ENCODE assay signal across 8 cellular contexts in the genomic region with DNA sequence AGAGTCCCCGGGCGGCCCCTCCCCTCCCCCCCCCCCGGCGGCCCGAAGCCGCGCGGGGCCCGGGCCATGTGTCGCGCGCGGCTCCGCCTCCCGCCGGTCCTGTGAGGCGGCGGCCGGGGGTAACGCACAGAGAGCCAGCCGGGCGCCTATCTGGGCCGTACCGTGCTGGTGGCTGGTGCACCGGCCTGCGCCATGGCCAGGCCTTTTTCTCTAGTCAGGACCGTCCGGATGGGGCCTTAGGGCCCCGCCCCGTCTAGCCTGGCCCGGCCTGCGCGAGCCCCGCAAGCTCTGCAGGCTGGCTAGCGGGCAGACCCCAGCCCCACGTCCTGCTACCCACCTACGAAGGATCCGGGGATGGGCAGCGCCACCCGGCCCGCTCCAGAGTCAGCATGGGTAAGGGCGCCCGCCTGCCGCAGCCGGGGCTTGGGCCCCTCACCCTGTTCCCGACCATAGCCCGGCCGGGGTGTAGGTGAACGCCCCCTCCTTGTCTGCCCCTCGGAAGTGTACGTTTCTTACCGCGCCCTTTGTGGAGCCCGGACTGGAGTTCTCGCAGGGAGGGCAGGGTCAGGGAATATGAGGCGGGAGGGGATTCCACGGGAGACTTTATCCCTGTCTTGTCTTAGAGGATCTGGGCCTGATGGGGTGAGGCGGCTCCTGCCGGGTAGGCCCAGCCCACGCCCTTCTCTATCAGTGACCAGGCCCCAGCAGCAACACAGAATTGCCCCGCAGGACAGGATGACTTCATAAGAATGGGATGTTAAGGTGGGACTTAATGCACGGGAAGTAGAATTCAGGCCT. TPM values are rescaled to one million over a fixed set of nuclear protein-coding genes. Genes with fewer than 3 reads are reported as not detected.
A peak's percentile ranks its signal among the peaks of the same experiment; 100 is the strongest.
DNase-seq lines count a peak whose midpoint lies in the region; ATAC-seq and TF ChIP-seq lines count a peak whose summit lies in the region.

A gene with protein sequence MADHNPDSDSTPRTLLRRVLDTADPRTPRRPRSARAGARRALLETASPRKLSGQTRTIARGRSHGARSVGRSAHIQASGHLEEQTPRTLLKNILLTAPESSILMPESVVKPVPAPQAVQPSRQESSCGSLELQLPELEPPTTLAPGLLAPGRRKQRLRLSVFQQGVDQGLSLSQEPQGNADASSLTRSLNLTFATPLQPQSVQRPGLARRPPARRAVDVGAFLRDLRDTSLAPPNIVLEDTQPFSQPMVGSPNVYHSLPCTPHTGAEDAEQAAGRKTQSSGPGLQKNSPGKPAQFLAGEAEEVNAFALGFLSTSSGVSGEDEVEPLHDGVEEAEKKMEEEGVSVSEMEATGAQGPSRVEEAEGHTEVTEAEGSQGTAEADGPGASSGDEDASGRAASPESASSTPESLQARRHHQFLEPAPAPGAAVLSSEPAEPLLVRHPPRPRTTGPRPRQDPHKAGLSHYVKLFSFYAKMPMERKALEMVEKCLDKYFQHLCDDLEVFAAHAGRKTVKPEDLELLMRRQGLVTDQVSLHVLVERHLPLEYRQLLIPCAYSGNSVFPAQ (minus strand): TSS at position 630 of the 798 bp plus-strand sequence. CDS start 13,834 bp downstream, outside the sequence.

- H3K36me3 ChIP-seq in Caco-2 (ENCODE audit: control insufficient read depth, insufficient read depth, low read length) (no peaks in the 10 kb centered on the region; the same call in none of the 2 replicates), SK-N-SH (replicated peaks in 1 of 2; ENCODE audit: control insufficient read depth in 1 of 2, insufficient read depth in 2 of 2, low read length in 1 of 2) (peaks cover 2 to 5% of the 10 kb centered on the region in 2 experiments), left lung (peaks cover 0 to 5% of the 10 kb centered on the region in 2 donors)

- peaks cover 53% of the 10 kb centered on the region for H3K36me3 Mint-ChIP-seq in Caco-2 (ENCODE audit: insufficient read depth, unreplicated experiment)
- H3K36me3 Mint-ChIP-seq in stimulated activated naive CD8-positive, alpha-beta T cell treated with anti-CD3 and anti-CD28 coated beads, Interleukin-15, Interleukin-2, amounts not matched to agents 100 ng/mL and 50 ng/mL, for 24 hours (ENCODE audit: low read depth), result peaks cover 8% of the 10 kb centered on the region

- H3K9me3 ChIP-seq in Caco-2 (no peaks in the 10 kb centered on the region), SK-N-SH (no peaks in the 10 kb centered on the region), left lung (no peaks in the 10 kb centered on the region)

- peak within 1 kb of the TSS; percentile 98 for H3K4me3 ChIP-seq in Caco-2 (ENCODE audit: low read depth, low read length)
- peak within 1 kb of the TSS; percentile 71 to 85 for H3K4me3 ChIP-seq in SK-N-SH (ENCODE audit: low read depth in 2 of 2, low read length in 1 of 2)
- H3K4me3 ChIP-seq in left lung, result peak within 1 kb of the TSS; percentile 98

- peaks cover 42% of the 10 kb centered on the region for H4K20me1 ChIP-seq in SK-N-SH (ENCODE audit: insufficient read depth)

- intact Hi-C loops in Caco-2 (cut with micrococcal nuclease; ENCODE audit: unreplicated experiment), result loop anchor here (2.0 kb wide), 3 partner anchors 18 to 40 kb away; a partner anchor contains a TSS
- intact Hi-C loops in left lung (cut with DNase I), result no loop called here

- BruUV-seq in Caco-2 (replicated peaks; lab: Mats Ljungman, UMichigan), result TSS peak; percentile 16

- ATAC-seq in GM19328 (IDR thresholded peaks at IDR 0.05; ENCODE audit: unreplicated experiment), result peak; percentile 27
- ATAC-seq in HG03280 (IDR thresholded peaks at IDR 0.05; ENCODE audit: unreplicated experiment), result peak; percentile 37
- ATAC-seq in left lung, result peak; percentile 68

- peaks cover 32% of the 10 kb centered on the region for H3K4me1 ChIP-seq in Caco-2
- H3K4me1 ChIP-seq in SK-N-SH (ENCODE audit: control insufficient read depth in 1 of 2, insufficient read depth in 2 of 2, low read depth in 1 of 2, low read length in 1 of 2), result peaks cover 34 to 38% of the 10 kb centered on the region in 2 experiments
- H3K4me1 ChIP-seq in left lung, result peaks cover 41 to 61% of the 10 kb centered on the region in 2 donors

- no peaks in the 10 kb centered on the region for H3K9me2 ChIP-seq in SK-N-SH

- H3K27me3 ChIP-seq in Caco-2 (replicated peaks; ENCODE audit: control insufficient read depth, insufficient read depth, low read length) (no peaks in the 10 kb centered on the region), SK-N-SH (ENCODE audit: insufficient read depth) (no peaks in the 10 kb centered on the region), left lung (no peaks in the 10 kb centered on the region)

- CTCF ChIA-PET in Caco-2 (lab: Charles Lee) (interaction anchor here (0.5 to 3.2 kb wide), 4 partner anchors 14 to 285 kb away, joined by 3 to 18 read pairs (median 8); a partner anchor contains a TSS), SK-N-SH (lab: Yijun Ruan, JAX) (interaction anchor here (1.0 to 6.3 kb wide), 8 partner anchors 10 to 174 kb away, joined by 3 to 66 read pairs (median 4); no protein-coding TSS in a partner anchor)

- no peaks in the 10 kb centered on the region for H3K9me3 Mint-ChIP-seq in Caco-2 (ENCODE audit: unreplicated experiment)
- no peaks in the 10 kb centered on the region for H3K9me3 Mint-ChIP-seq in stimulated activated naive CD8-positive, alpha-beta T cell treated with anti-CD3 and anti-CD28 coated beads, Interleukin-15, Interleukin-2, amounts not matched to agents 100 ng/mL and 50 ng/mL, for 24 hours

- no peak for TF ChIP-seq EP300 in SK-N-SH (IDR thresholded peaks at IDR 0.05; ENCODE audit: borderline replicate concordance in 1 of 2, low read depth in 1 of 2, low read length in 1 of 2)

- POLR2A ChIA-PET in Caco-2 (lab: Charles Lee) (interaction anchor here (0.6 to 1.9 kb wide), 3 partner anchors 13 to 41 kb away, joined by 3 to 9 read pairs (median 3); a partner anchor contains a TSS), SK-N-SH (lab: Yijun Ruan, JAX) (interaction anchor here (1.3 kb wide), 1 partner anchor 14 kb away, joined by 11 read pairs; no protein-coding TSS in a partner anchor)

- peak within 1 kb of the TSS; percentile 100 for H3K9ac ChIP-seq in SK-N-SH

- TF ChIP-seq CTCF in Caco-2 (IDR thresholded peaks at IDR 0.05; ENCODE audit: insufficient read depth in 1 of 2, low read depth in 1 of 2, low read length in 1 of 2, severe bottlenecking in 1 of 2, unreplicated experiment in 1 of 2) (no peak), SK-N-SH (IDR thresholded peaks at IDR 0.05) (no peak), left lung (IDR thresholded peaks at IDR 0.05) (peak in 1 of 2 donors; percentile 6)

- peak within 1 kb of the TSS; percentile 88 to 98 for H3K27ac ChIP-seq in SK-N-SH (ENCODE audit: low read depth in 2 of 2, low read length in 1 of 2)
- peak within 1 kb of the TSS; percentile 95 to 96 for H3K27ac ChIP-seq in left lung

- DNase-seq in Caco-2, result peak; percentile 66 to 71
- peak; percentile 55 for DNase-seq in SK-N-SH
- peak; percentile 40 for DNase-seq in dedifferentiated amniotic fluid mesenchymal stem cell (ENCODE audit: extremely low spot score)
- peak; percentile 58 to 91 for DNase-seq in left lung
- DNase-seq in OCI-M2 (lab: John Stamatoyannopoulos, UW; ENCODE audit: unreplicated experiment), result no peak

- H2AFZ ChIP-seq in SK-N-SH (ENCODE audit: low read depth), result peak within 1 kb of the TSS; percentile 80

- no peaks in the 10 kb centered on the region for H3K27me3 Mint-ChIP-seq in Caco-2 (ENCODE audit: insufficient read depth, unreplicated experiment)
- H3K27me3 Mint-ChIP-seq in stimulated activated naive CD8-positive, alpha-beta T cell treated with anti-CD3 and anti-CD28 coated beads, Interleukin-15, Interleukin-2, amounts not matched to agents 100 ng/mL and 50 ng/mL, for 24 hours, result no peaks in the 10 kb centered on the region

- 3% methylated on average over 6 of the region's 62 CpGs for WGBS in SK-N-SH (ENCODE audit: low lambda C conversion rate)

- H3F3A ChIP-seq in SK-N-SH (replicated peaks; ENCODE audit: insufficient read depth), result peaks cover 29% of the 10 kb centered on the region

- H3K4me2 ChIP-seq in SK-N-SH, result peak within 1 kb of the TSS; percentile 98

- H3K4me1 Mint-ChIP-seq in Caco-2 (ENCODE audit: low read depth, unreplicated experiment), result peaks cover 17% of the 10 kb centered on the region
- peaks cover 47% of the 10 kb centered on the region for H3K4me1 Mint-ChIP-seq in stimulated activated naive CD8-positive, alpha-beta T cell treated with anti-CD3 and anti-CD28 coated beads, Interleukin-15, Interleukin-2, amounts not matched to agents 100 ng/mL and 50 ng/mL, for 24 hours (ENCODE audit: low read depth)

- peak within 1 kb of the TSS; percentile 75 for H3K4me3 Mint-ChIP-seq in Caco-2 (ENCODE audit: unreplicated experiment)
- H3K4me3 Mint-ChIP-seq in stimulated activated naive CD8-positive, alpha-beta T cell treated with anti-CD3 and anti-CD28 coated beads, Interleukin-15, Interleukin-2, amounts not matched to agents 100 ng/mL and 50 ng/mL, for 24 hours, result peak within 1 kb of the TSS; percentile 93

- H3K27ac Mint-ChIP-seq in Caco-2 (ENCODE audit: unreplicated experiment), result peak within 1 kb of the TSS; percentile 93
- peak within 1 kb of the TSS; percentile 95 for H3K27ac Mint-ChIP-seq in stimulated activated naive CD8-positive, alpha-beta T cell treated with anti-CD3 and anti-CD28 coated beads, Interleukin-15, Interleukin-2, amounts not matched to agents 100 ng/mL and 50 ng/mL, for 24 hours

- H3K79me2 ChIP-seq in SK-N-SH (ENCODE audit: insufficient read depth), result peaks cover 89% of the 10 kb centered on the region

- no peak for TF ChIP-seq RAD21 in SK-N-SH (IDR thresholded peaks at IDR 0.05; ENCODE audit: low read length)

TF ChIP-seq in SK-N-SH, 30 proteins besides CTCF, POLR2A, EP300 and RAD21:
- peak; percentile 10 for TF ChIP-seq MXI1 (IDR thresholded peaks at IDR 0.05; ENCODE audit: low read depth, low read length)
- 0 out of 2 replicates have a peak, but pooled peaks have one; percentile 34 for TF ChIP-seq TAF1 (IDR thresholded peaks at IDR 0.05; ENCODE audit: borderline replicate concordance, low read depth, low read length)
- no peak for TF ChIP-seq SMC3 (IDR thresholded peaks at IDR 0.05; ENCODE audit: low read depth, low read length)
- TF ChIP-seq, protein P1, sequence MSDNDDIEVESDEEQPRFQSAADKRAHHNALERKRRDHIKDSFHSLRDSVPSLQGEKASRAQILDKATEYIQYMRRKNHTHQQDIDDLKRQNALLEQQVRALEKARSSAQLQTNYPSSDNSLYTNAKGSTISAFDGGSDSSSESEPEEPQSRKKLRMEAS (IDR thresholded peaks at IDR 0.05; ENCODE audit: low read depth), result no peak
- TF ChIP-seq TCF12 (IDR thresholded peaks at IDR 0.05), result 0 out of 2 replicates have a peak, but pooled peaks have one; percentile 2
- TF ChIP-seq MEF2A (IDR thresholded peaks at IDR 0.05; ENCODE audit: borderline replicate concordance, low read depth), result no peak

RNA-seq across cellular contexts. Expression of the gene that starts here (rescaled TPM):
- total RNA-seq in Caco-2 (2022) (70.9 and 80.1 TPM in 2 replicates), left lung (10 to 100 TPM; 30.8 to 37.9 TPM)
- polyA plus RNA-seq in SK-N-SH (2012; rRNA removed), result 48.6 and 57.6 TPM in 2 replicates
- 16.2 and 20.0 TPM in 2 replicates for polyA plus RNA-seq in SK-N-SH (2012; cell fraction: cytosol; rRNA removed)
- 386 and 453 TPM in 2 replicates for polyA plus RNA-seq in SK-N-SH (2012; cell fraction: nucleus; rRNA removed)
